Comparison of ENCODE assay signal across 17 cellular contexts in the genomic region with DNA sequence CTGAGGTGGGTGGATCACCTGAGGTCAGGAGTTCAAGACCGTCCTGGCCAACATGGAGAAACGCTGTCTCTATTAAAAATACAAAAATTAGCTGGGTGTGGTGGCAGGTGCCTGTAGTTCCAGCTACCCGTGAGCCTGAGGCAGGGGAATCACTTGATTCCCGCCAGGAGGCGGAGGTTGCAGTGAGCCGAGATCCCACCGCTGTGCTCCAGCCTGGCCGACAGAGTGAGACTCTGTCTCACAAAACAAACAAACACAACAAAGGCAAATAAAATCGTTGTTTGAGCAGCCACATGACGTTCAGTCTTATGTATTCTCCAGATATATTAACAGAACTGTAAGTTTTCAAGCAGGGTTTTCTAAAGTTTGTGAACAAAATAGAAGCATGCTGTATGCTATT.
DNase-seq lines count a peak whose midpoint lies in the region; ATAC-seq and TF ChIP-seq lines count a peak whose summit lies in the region.
"Had no signal": no experiment of that assay in that cellular context is flagged by ENCODE, and none has a peak within 500 bp of the region (broad histone marks: within the 10 kb centered on the region; RNA-seq: fewer than 3 reads in every experiment).

No MANE protein-coding gene starts in this region.

- H3K27ac Mint-ChIP-seq in progenitor cell of endocrine pancreas = peak overlapping the region; percentile 54
- H3K27ac Mint-ChIP-seq: T-helper 1 cell treated with Interleukin-12 subunit alpha and Interleukin-12 subunit beta and Interleukin-4 antibody, amounts not matched to agents 30 μg/mL and 1 μg/mL, for 36 hours had no signal

- peak; percentile 93 for DNase-seq in DMS53 (lab: John Stamatoyannopoulos, UW)
- peak; percentile 83 for DNase-seq in NCI-H1092 treated with DMSO at 0.1 percent for 48 hours (lab: John Stamatoyannopoulos, UW)
- peak; percentile 23 for DNase-seq in astrocyte of the spinal cord (ENCODE audit: low read depth, low spot score)
- no peak for DNase-seq in progenitor cell of endocrine pancreas (ENCODE audit: low spot score, unreplicated experiment)
- DNase-seq in NCI-H1694 treated with DMSO at 0.1 percent for 48 hours (lab: John Stamatoyannopoulos, UW) = no peak
- no peak for DNase-seq in posterior vena cava (ENCODE audit: low spot score)
- DNase-seq in left lobe of liver (ENCODE audit: low spot score) = no peak
- DNase-seq: activated gamma-delta T cell, caudate nucleus, dorsolateral prefrontal cortex, erythroblast, GDM1, KG1, OCI-M1, spleen had no signal

- H3K9me3 Mint-ChIP-seq in progenitor cell of endocrine pancreas (ENCODE audit: low read depth) = no peaks in the 10 kb centered on the region
- H3K9me3 Mint-ChIP-seq: T-helper 1 cell treated with Interleukin-12 subunit alpha and Interleukin-12 subunit beta and Interleukin-4 antibody, amounts not matched to agents 30 μg/mL and 1 μg/mL, for 36 hours had no signal

- H3K27me3 Mint-ChIP-seq in progenitor cell of endocrine pancreas = peaks cover 37% of the 10 kb centered on the region

- peak; percentile 18 for TF ChIP-seq CTCF in astrocyte of the spinal cord (IDR thresholded peaks at IDR 0.05; ENCODE audit: low read depth, low read length)
- TF ChIP-seq CTCF in progenitor cell of endocrine pancreas (IDR thresholded peaks at IDR 0.05; ENCODE audit: unreplicated experiment) = peak; percentile 37

- ATAC-seq in left lobe of liver = no peak
- ATAC-seq: gastroesophageal sphincter had no signal

- H3K4me1 Mint-ChIP-seq in progenitor cell of endocrine pancreas (ENCODE audit: low read depth) = peaks cover 27% of the 10 kb centered on the region

- H3K36me3 Mint-ChIP-seq in progenitor cell of endocrine pancreas (ENCODE audit: insufficient read depth) = no peaks in the 10 kb centered on the region

- in situ Hi-C loops in astrocyte of the spinal cord (cut with HindIII; ENCODE audit: low sequenced_read_pairs) = no loop called here

- intact Hi-C loops in posterior vena cava (cut with DNase I) = no loop called here

- no peak overlapping the region for H3K4me3 ChIP-seq in astrocyte of the spinal cord (ENCODE audit: low read depth, low read length)
- H3K4me3 ChIP-seq: dorsolateral prefrontal cortex, gastroesophageal sphincter, spleen had no signal

- no peak overlapping the region for H3K4me3 Mint-ChIP-seq in progenitor cell of endocrine pancreas (ENCODE audit: low read depth)
- H3K4me3 Mint-ChIP-seq: T-helper 1 cell treated with Interleukin-12 subunit alpha and Interleukin-12 subunit beta and Interleukin-4 antibody, amounts not matched to agents 30 μg/mL and 1 μg/mL, for 36 hours had no signal

Comparison
In these comparisons a context has a peak if more than half of its experiments do, and no peak if none do; other contexts are left out.
1. DNase-seq: peak in DMS53 (single experiment), NCI-H1092 treated with DMSO at 0.1 percent for 48 hours (single experiment) and astrocyte of the spinal cord (single experiment); none in progenitor cell of endocrine pancreas (single experiment), NCI-H1694 treated with DMSO at 0.1 percent for 48 hours (single experiment), posterior vena cava (single experiment) and left lobe of liver (single experiment).